In the genomic region with DNA sequence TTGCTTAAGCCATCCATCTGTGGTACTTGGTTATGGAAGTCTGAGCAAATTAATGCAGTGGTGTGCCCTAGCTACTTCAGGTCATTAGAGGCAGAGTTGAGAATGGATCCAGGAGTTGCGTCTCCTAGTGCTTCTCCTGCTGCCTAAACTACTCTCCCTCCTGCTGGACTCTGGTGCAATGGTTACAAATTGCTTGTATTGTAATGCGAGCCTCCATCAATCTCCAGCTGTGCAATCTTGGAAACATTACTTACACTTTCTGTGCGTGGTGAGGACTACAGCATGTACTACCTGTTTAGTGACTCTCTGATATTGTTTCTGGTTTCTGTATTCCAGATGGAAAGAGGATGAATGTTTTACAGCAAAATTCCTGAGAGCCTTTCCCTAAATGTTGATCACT, we compare ENCODE assay signal across 21 cellular contexts.
DNase-seq lines count a peak whose midpoint lies in the region; ATAC-seq and TF ChIP-seq lines count a peak whose summit lies in the region.
"Had no signal": no experiment of that assay in that cellular context is flagged by ENCODE, and none has a peak within 500 bp of the region (broad histone marks: within the 10 kb centered on the region; RNA-seq: fewer than 3 reads in every experiment).

No MANE protein-coding gene starts in this region.

- no CpG with 5 or more reads among the region's 3 CpGs for whole genome bisulfite sequencing in trophoblast cell (ENCODE audit: extremely low coverage, insufficient coverage, insufficient read length)

- H3F3A ChIP-seq in GM23338 (replicated peaks; ENCODE audit: low read depth): no peaks in the 10 kb centered on the region

- H3K4me3 Mint-ChIP-seq in GM23338: no peak overlapping the region
- H3K4me3 Mint-ChIP-seq in T-cell: no peak overlapping the region
- H3K4me3 Mint-ChIP-seq: B cell; CD8-positive, alpha-beta T cell had no signal

- no peak overlapping the region for H2AFZ ChIP-seq in GM23338
- H2AFZ ChIP-seq in trophoblast cell (ENCODE audit: insufficient read depth, low read length, poor library complexity): no peak overlapping the region

- no peak overlapping the region for H3K4ac ChIP-seq in trophoblast cell (ENCODE audit: low read depth, low read length)

- H3K4me1 Mint-ChIP-seq in GM23338 (peaks cover 14% of the 10 kb centered on the region), T-cell (no peaks in the 10 kb centered on the region)
- H3K4me1 Mint-ChIP-seq: B cell had no signal

- H3K23ac ChIP-seq in trophoblast cell (ENCODE audit: low read length): no peak overlapping the region

- H3K27me3 Mint-ChIP-seq in GM23338 (ENCODE audit: insufficient read depth, low read depth, poor library complexity): peaks cover 6% of the 10 kb centered on the region
- H3K27me3 Mint-ChIP-seq in T-cell: peaks cover 0 to 3% of the 10 kb centered on the region in 2 donors

- H3K4me3 ChIP-seq in GM23338 (no peak overlapping the region), trophoblast cell (ENCODE audit: low read depth, low read length) (no peak overlapping the region)

- H2BK120ac ChIP-seq in trophoblast cell (ENCODE audit: insufficient read depth, low read length, poor library complexity): no peak overlapping the region

- no peaks in the 10 kb centered on the region for H3K4me1 ChIP-seq in GM23338 (ENCODE audit: insufficient read depth)
- no peaks in the 10 kb centered on the region for H3K4me1 ChIP-seq in trophoblast cell (ENCODE audit: control insufficient read depth in 1 of 2, insufficient read depth in 2 of 2, low read length in 2 of 2)

- no peak overlapping the region for H4K91ac ChIP-seq in trophoblast cell (ENCODE audit: low read depth, low read length)

- DNase-seq in GM23338 (ENCODE audit: low spot score) (no peak), NCI-H146 (lab: John Stamatoyannopoulos, UW) (peak; percentile 56), NCI-H748 treated with DMSO at 0.1 percent for 48 hours (lab: John Stamatoyannopoulos, UW) (peak; percentile 33), retina (peak; percentile 29), T-cell (no peak), trophoblast cell (no peak), HT-29 (ENCODE audit: low spot score) (no peak)
- DNase-seq: CD8-positive, alpha-beta T cell; DMS 273 treated with DMSO at 0.1 percent for 48 hours; DMS79 treated with DMSO at 0.1 percent for 48 hours; GF-D8; KBM-7; MV-4-11; NCI-H1105; NCI-H1436 treated with DMSO at 0.1 percent for 48 hours; NCI-H2029; NCI-H526; T-helper 2 cell had no signal

- H4K20me1 ChIP-seq in GM23338 (replicated peaks; ENCODE audit: insufficient read depth): no peaks in the 10 kb centered on the region

- ATAC-seq in GM23338 (no peak), T-cell (replicated peaks in 1 of 4) (no peak)
- ATAC-seq: CD8-positive, alpha-beta T cell; SK-N-SH treated with all-trans-retinoic acid at 6 μM for 48 hours had no signal

- 0 out of 2 replicates have a peak overlapping the region, but pooled peaks have one; percentile 17 for H3K4me2 ChIP-seq in GM23338
- no peak overlapping the region for H3K4me2 ChIP-seq in trophoblast cell (ENCODE audit: low read length)

- H3K9ac ChIP-seq in trophoblast cell (ENCODE audit: low read length): no peak overlapping the region

- no peak overlapping the region for H4K8ac ChIP-seq in trophoblast cell (ENCODE audit: low read depth, low read length)

- no peak overlapping the region for H3K14ac ChIP-seq in trophoblast cell (ENCODE audit: low read length)

- CTCF ChIA-PET in T-cell (lab: Charles Lee): interaction anchor here in 1 of 2 donors (0.7 kb wide), 1 partner anchor 28 kb away, joined by 3 read pairs; no protein-coding TSS in a partner anchor

- no peak overlapping the region for H2AK5ac ChIP-seq in trophoblast cell (ENCODE audit: low read length)

- POLR2A ChIA-PET in T-cell (lab: Charles Lee): no interaction called here

- no peaks in the 10 kb centered on the region for H3K9me3 ChIP-seq in trophoblast cell (ENCODE audit: insufficient read depth, low read depth, low read length)

- H3K9me3 Mint-ChIP-seq in GM23338 (peaks cover 13% of the 10 kb centered on the region), T-cell (no peaks in the 10 kb centered on the region)
- H3K9me3 Mint-ChIP-seq: CD8-positive, alpha-beta T cell had no signal

- H4K12ac ChIP-seq in trophoblast cell (ENCODE audit: low read depth, low read length): no peak overlapping the region

- no peak for TF ChIP-seq CTCF in GM23338 (conservative IDR thresholded peaks at IDR 0.05; ENCODE audit: low read depth in 2 of 2)

- H3K27me3 ChIP-seq in GM23338 (ENCODE audit: insufficient read depth) (no peaks in the 10 kb centered on the region), trophoblast cell (ENCODE audit: insufficient read depth, low read length) (no peaks in the 10 kb centered on the region)

- H2BK12ac ChIP-seq in trophoblast cell (ENCODE audit: low read length): no peak overlapping the region

- H3K36me3 Mint-ChIP-seq in GM23338 (ENCODE audit: low read depth) (peaks cover 2% of the 10 kb centered on the region; the same call in 1 of the 3 replicates), T-cell (no peaks in the 10 kb centered on the region)
- H3K36me3 Mint-ChIP-seq: CD8-positive, alpha-beta T cell had no signal

- H3K36me3 ChIP-seq in GM23338 (ENCODE audit: insufficient read depth) (no peaks in the 10 kb centered on the region; the same call in 1 of the 2 replicates), trophoblast cell (ENCODE audit: control insufficient read depth in 1 of 2, insufficient read depth in 2 of 2, low read length in 2 of 2) (no peaks in the 10 kb centered on the region)

- H3K27ac Mint-ChIP-seq in GM23338 (no peak overlapping the region), T-cell (no peak overlapping the region)
- H3K27ac Mint-ChIP-seq: B cell; CD8-positive, alpha-beta T cell had no signal

- no peak overlapping the region for H2BK5ac ChIP-seq in trophoblast cell (ENCODE audit: low read depth, low read length, poor library complexity)

- no peak overlapping the region for H3K18ac ChIP-seq in trophoblast cell (ENCODE audit: low read length)

- H3K9me2 ChIP-seq in GM23338 (ENCODE audit: insufficient read depth): no peaks in the 10 kb centered on the region; the same call in 1 of the 2 replicates

- H3K79me1 ChIP-seq in trophoblast cell (ENCODE audit: low read length): no peaks in the 10 kb centered on the region

- H3K79me2 ChIP-seq in GM23338 (replicated peaks; ENCODE audit: insufficient read depth) (no peaks in the 10 kb centered on the region), trophoblast cell (ENCODE audit: control insufficient read depth, insufficient read depth, low read length, poor library complexity) (no peaks in the 10 kb centered on the region)

- no peak overlapping the region for H3K27ac ChIP-seq in GM23338 (ENCODE audit: low read depth)
- H3K27ac ChIP-seq in trophoblast cell (ENCODE audit: low read depth, low read length): no peak overlapping the region
- H3K27ac ChIP-seq: C4-2B had no signal

TF ChIP-seq in GM23338, 12 proteins besides CTCF, POLR2A, EP300 and RAD21:
- no peak for TF ChIP-seq STAT1 (IDR thresholded peaks at IDR 0.05; ENCODE audit: unreplicated experiment)
- no peak for TF ChIP-seq EZH2phosphoT487 (IDR thresholded peaks at IDR 0.05; ENCODE audit: unreplicated experiment)
- TF ChIP-seq NANOG (IDR thresholded peaks at IDR 0.05; ENCODE audit: borderline replicate concordance): no peak
- TF ChIP-seq ZNF331 (CRISPR knock-in tag; IDR thresholded peaks at IDR 0.05; ENCODE audit: low read depth): no peak
- TF ChIP-seq CREB1 (CRISPR knock-in tag; IDR thresholded peaks at IDR 0.05; ENCODE audit: low read depth): no peak
- TF ChIP-seq POLR2AphosphoS5 (IDR thresholded peaks at IDR 0.05; ENCODE audit: low read depth): no peak
- TF ChIP-seq, protein P1, sequence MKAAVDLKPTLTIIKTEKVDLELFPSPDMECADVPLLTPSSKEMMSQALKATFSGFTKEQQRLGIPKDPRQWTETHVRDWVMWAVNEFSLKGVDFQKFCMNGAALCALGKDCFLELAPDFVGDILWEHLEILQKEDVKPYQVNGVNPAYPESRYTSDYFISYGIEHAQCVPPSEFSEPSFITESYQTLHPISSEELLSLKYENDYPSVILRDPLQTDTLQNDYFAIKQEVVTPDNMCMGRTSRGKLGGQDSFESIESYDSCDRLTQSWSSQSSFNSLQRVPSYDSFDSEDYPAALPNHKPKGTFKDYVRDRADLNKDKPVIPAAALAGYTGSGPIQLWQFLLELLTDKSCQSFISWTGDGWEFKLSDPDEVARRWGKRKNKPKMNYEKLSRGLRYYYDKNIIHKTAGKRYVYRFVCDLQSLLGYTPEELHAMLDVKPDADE (IDR thresholded peaks at IDR 0.05): no peak

Comparison
In these comparisons a context has a peak if more than half of its experiments do, and no peak if none do; other contexts are left out.
1. DNase-seq: peak in NCI-H146 (single experiment), NCI-H748 treated with DMSO at 0.1 percent for 48 hours (single experiment) and retina (single experiment); none in GM23338 (single experiment), T-cell (0 of 34), trophoblast cell (0 of 2) and HT-29 (single experiment).